16 cellular contexts compared by ENCODE assay signal in genomic region chr7:7672545-7673239, GRCh38. TPM values are rescaled to one million over a fixed set of nuclear protein-coding genes. Genes with fewer than 3 reads are reported as not detected.
DNase-seq lines count a peak whose midpoint lies in the region; ATAC-seq and TF ChIP-seq lines count a peak whose summit lies in the region.
"Had no signal": no experiment of that assay in that cellular context is flagged by ENCODE, and none has a peak within 500 bp of the region (broad histone marks: within the 10 kb centered on the region; RNA-seq: fewer than 3 reads in every experiment).

No MANE protein-coding gene starts in this region.

- peaks cover 23% of the 10 kb centered on the region for H3K9me3 Mint-ChIP-seq in activated T-cell treated with anti-CD3 and anti-CD28 coated beads, Interleukin-2, amount 50 U/mL, for 24 hours
- H3K9me3 Mint-ChIP-seq in activated T-helper 17 cell treated with anti-CD3 and anti-CD28 coated beads, Interleukin-2, amount 50 U/mL, for 72 hours: peaks cover 9% of the 10 kb centered on the region
- H3K9me3 Mint-ChIP-seq in stimulated activated memory B cell treated with anti-CD40 and anti-IgM and Interleukin-4, amounts not matched to agents 10 μg/mL and 1 μg/mL and 100 μg/mL, for 72 hours: peaks cover 12% of the 10 kb centered on the region

- intact Hi-C loops in thyroid gland (cut with DNase I): no loop called here

- DNase-seq in activated T-cell treated with anti-CD3 and anti-CD28 coated beads, Interleukin-2, amount 50 U/mL, for 24 hours: no peak
- DNase-seq in activated T-cell treated with anti-CD3 and anti-CD28 coated beads, Interleukin-2, amount 50 U/mL, for 1 hour: no peak
- DNase-seq in Karpas-422 (no peak), SIG-M5 treated with dmso at 0.1 percent for 504 hours (lab: John Stamatoyannopoulos, UW; ENCODE audit: unreplicated experiment) (no peak), thyroid gland (no peak), UCSD-AML1 (lab: John Stamatoyannopoulos, UW; ENCODE audit: unreplicated experiment) (no peak)
- DNase-seq: activated CD4-positive, CD25-positive, alpha-beta regulatory T cell; activated gamma-delta T cell; Kasumi-1; NCI-H1694; tibial artery had no signal

- H3K4me1 ChIP-seq in Karpas-422 (ENCODE audit: low read length) (peaks cover 11% of the 10 kb centered on the region), thyroid gland (peaks cover 4 to 6% of the 10 kb centered on the region in 2 donors)
- H3K4me1 ChIP-seq: parathyroid adenoma had no signal

- no peaks in the 10 kb centered on the region for H3K9me3 ChIP-seq in Karpas-422 (ENCODE audit: low read length)
- H3K9me3 ChIP-seq in thyroid gland: no peaks in the 10 kb centered on the region
- H3K9me3 ChIP-seq: tibial artery had no signal

- WGBS in thyroid gland, 2 donors: 84 to 88% methylated on average over 6 of the region's 6 CpGs

- no peaks in the 10 kb centered on the region for H4K20me1 ChIP-seq in Karpas-422 (ENCODE audit: insufficient read depth, low read depth, low read length)

- no peaks in the 10 kb centered on the region for H3K9me2 ChIP-seq in Karpas-422 (replicated peaks; ENCODE audit: insufficient read depth, low read length)

- peak overlapping the region; percentile 6; the same call in 1 of the 2 replicates for H3K9ac ChIP-seq in Karpas-422 (ENCODE audit: low read length)
- H3K9ac ChIP-seq: parathyroid adenoma had no signal

- H3K4me3 ChIP-seq in Karpas-422 (ENCODE audit: low read length): no peak overlapping the region
- no peak overlapping the region for H3K4me3 ChIP-seq in thyroid gland (replicated peaks in 1 of 3)
- H3K4me3 ChIP-seq: smooth muscle cell, tibial artery had no signal

- H3K27me3 ChIP-seq in Karpas-422 (ENCODE audit: low read length): no peaks in the 10 kb centered on the region
- no peaks in the 10 kb centered on the region for H3K27me3 ChIP-seq in thyroid gland
- H3K27me3 ChIP-seq: tibial artery had no signal

- ATAC-seq in activated T-helper 17 cell treated with anti-CD3 and anti-CD28 coated beads, Interleukin-2, amount 50 U/mL, for 72 hours (replicated peaks): peak; percentile 90
- ATAC-seq in stimulated activated memory B cell treated with anti-CD40 and anti-IgM and Interleukin-4, amounts not matched to agents 10 μg/mL and 1 μg/mL and 100 μg/mL, for 72 hours: no peak
- ATAC-seq: Panc1 had no signal

- no peak for TF ChIP-seq POLR2A in thyroid gland (IDR thresholded peaks at IDR 0.05)

- H3K36me3 Mint-ChIP-seq in activated T-cell treated with anti-CD3 and anti-CD28 coated beads, Interleukin-2, amount 50 U/mL, for 24 hours (ENCODE audit: low read depth): peaks cover 66% of the 10 kb centered on the region
- H3K36me3 Mint-ChIP-seq in activated T-helper 17 cell treated with anti-CD3 and anti-CD28 coated beads, Interleukin-2, amount 50 U/mL, for 72 hours (ENCODE audit: low read depth): peaks cover 41% of the 10 kb centered on the region
- peaks cover 55% of the 10 kb centered on the region for H3K36me3 Mint-ChIP-seq in stimulated activated memory B cell treated with anti-CD40 and anti-IgM and Interleukin-4, amounts not matched to agents 10 μg/mL and 1 μg/mL and 100 μg/mL, for 72 hours

- H3K27ac Mint-ChIP-seq in activated T-cell treated with anti-CD3 and anti-CD28 coated beads, Interleukin-2, amount 50 U/mL, for 24 hours: peak overlapping the region; percentile 93
- H3K27ac Mint-ChIP-seq in activated T-helper 17 cell treated with anti-CD3 and anti-CD28 coated beads, Interleukin-2, amount 50 U/mL, for 72 hours: peak overlapping the region; percentile 67
- peak overlapping the region; percentile 65 for H3K27ac Mint-ChIP-seq in stimulated activated memory B cell treated with anti-CD40 and anti-IgM and Interleukin-4, amounts not matched to agents 10 μg/mL and 1 μg/mL and 100 μg/mL, for 72 hours

- H2AFZ ChIP-seq in Karpas-422 (ENCODE audit: low read length): no peak overlapping the region
- H2AFZ ChIP-seq: parathyroid adenoma had no signal

- H3K27ac ChIP-seq in Karpas-422 (ENCODE audit: low read length): no peak overlapping the region
- H3K27ac ChIP-seq in thyroid gland: no peak overlapping the region
- H3K27ac ChIP-seq: parathyroid adenoma, tibial artery had no signal

- no peaks in the 10 kb centered on the region for H3K36me3 ChIP-seq in Karpas-422 (ENCODE audit: insufficient read depth, low read length)
- no peaks in the 10 kb centered on the region for H3K36me3 ChIP-seq in thyroid gland

- H3K4me2 ChIP-seq in Karpas-422 (ENCODE audit: low read depth, low read length, poor library complexity, severe bottlenecking): peak overlapping the region; percentile 42
- H3K4me2 ChIP-seq: smooth muscle cell had no signal

- peaks cover 54% of the 10 kb centered on the region for H3K4me1 Mint-ChIP-seq in activated T-cell treated with anti-CD3 and anti-CD28 coated beads, Interleukin-2, amount 50 U/mL, for 24 hours (ENCODE audit: low read depth)
- H3K4me1 Mint-ChIP-seq in activated T-helper 17 cell treated with anti-CD3 and anti-CD28 coated beads, Interleukin-2, amount 50 U/mL, for 72 hours: peaks cover 23% of the 10 kb centered on the region
- peaks cover 28% of the 10 kb centered on the region for H3K4me1 Mint-ChIP-seq in stimulated activated memory B cell treated with anti-CD40 and anti-IgM and Interleukin-4, amounts not matched to agents 10 μg/mL and 1 μg/mL and 100 μg/mL, for 72 hours

- H3K79me2 ChIP-seq in Karpas-422 (ENCODE audit: low read length): no peaks in the 10 kb centered on the region; the same call in 1 of the 2 replicates
- H3K79me2 ChIP-seq: parathyroid adenoma had no signal

- TF ChIP-seq CTCF in thyroid gland (IDR thresholded peaks at IDR 0.05): no peak

- no peaks in the 10 kb centered on the region for H3K27me3 Mint-ChIP-seq in activated T-cell treated with anti-CD3 and anti-CD28 coated beads, Interleukin-2, amount 50 U/mL, for 24 hours
- no peaks in the 10 kb centered on the region for H3K27me3 Mint-ChIP-seq in activated T-helper 17 cell treated with anti-CD3 and anti-CD28 coated beads, Interleukin-2, amount 50 U/mL, for 72 hours
- no peaks in the 10 kb centered on the region for H3K27me3 Mint-ChIP-seq in stimulated activated memory B cell treated with anti-CD40 and anti-IgM and Interleukin-4, amounts not matched to agents 10 μg/mL and 1 μg/mL and 100 μg/mL, for 72 hours

- peak overlapping the region; percentile 55 for H3K4me3 Mint-ChIP-seq in activated T-cell treated with anti-CD3 and anti-CD28 coated beads, Interleukin-2, amount 50 U/mL, for 24 hours
- peak overlapping the region; percentile 51 for H3K4me3 Mint-ChIP-seq in activated T-helper 17 cell treated with anti-CD3 and anti-CD28 coated beads, Interleukin-2, amount 50 U/mL, for 72 hours
- H3K4me3 Mint-ChIP-seq in stimulated activated memory B cell treated with anti-CD40 and anti-IgM and Interleukin-4, amounts not matched to agents 10 μg/mL and 1 μg/mL and 100 μg/mL, for 72 hours: no peak overlapping the region

RNA-seq across cellular contexts. Expression of gene UMAD1, which starts 32.1 kb away (rescaled TPM):
- total RNA-seq in Karpas-422 (2014; rRNA removed; shearing (Covaris generic); ENCODE audit: low replicate concordance): 5.6 and 15.2 TPM in 2 replicates
- 10 to 100 TPM in 1 of 2 donors, 1 to 10 TPM in 1; 9.4 to 11.7 TPM for total RNA-seq in activated T-helper 17 cell treated with anti-CD3 and anti-CD28 coated beads, Interleukin-2, amount 50 U/mL, for 72 hours
- total RNA-seq in thyroid gland: 10 to 100 TPM; 39.4 to 46.4 (median 44.0) TPM

RNA-seq across cellular contexts. Expression of gene RPA3, which starts 45.7 kb away (rescaled TPM):
- total RNA-seq in Karpas-422 (2014; rRNA removed; shearing (Covaris generic); ENCODE audit: low replicate concordance): 33.6 and 44.0 TPM in 2 replicates
- 100 to 1,000 TPM; 102 to 136 TPM for total RNA-seq in activated T-helper 17 cell treated with anti-CD3 and anti-CD28 coated beads, Interleukin-2, amount 50 U/mL, for 72 hours
- 10 to 100 TPM; 21.9 to 39.1 (median 31.3) TPM for total RNA-seq in thyroid gland
